Comparison of ENCODE assay signal across 10 cellular contexts in the genomic region with DNA sequence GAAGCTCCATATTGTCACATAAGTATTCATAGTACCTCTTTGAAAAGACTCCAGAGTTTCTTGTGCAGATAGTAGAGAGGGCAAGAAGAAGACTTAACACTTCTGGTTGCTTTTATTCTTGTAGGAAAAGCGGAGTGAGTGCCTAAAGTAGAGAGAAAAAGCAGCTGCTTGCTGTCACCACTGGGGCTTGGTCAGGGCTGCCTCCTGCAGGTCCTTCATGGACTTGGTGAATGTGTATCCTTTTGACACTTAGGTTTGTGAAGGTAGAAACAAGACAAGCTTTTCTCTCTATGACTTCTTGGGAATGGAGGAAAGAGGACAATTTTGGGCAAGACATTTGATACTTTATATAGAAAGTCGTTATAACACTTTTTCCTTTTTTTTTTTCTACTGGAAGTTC.
A peak's percentile ranks its signal among the peaks of the same experiment; 100 is the strongest.
DNase-seq lines count a peak whose midpoint lies in the region; FAIRE-seq and TF ChIP-seq lines count a peak whose summit lies in the region.
"Had no signal": no experiment of that assay in that cellular context is flagged by ENCODE, and none has a peak within 500 bp of the region (broad histone marks: within the 10 kb centered on the region; RNA-seq: fewer than 3 reads in every experiment).

No MANE protein-coding gene starts in this region.

- H3K79me2 ChIP-seq in mesendoderm (ENCODE audit: control insufficient read depth, insufficient read depth, low read length): no peaks in the 10 kb centered on the region

- no peak for TF ChIP-seq POLR2A in esophagus squamous epithelium (IDR thresholded peaks at IDR 0.05)

- no peak overlapping the region for H3K4me3 ChIP-seq in adipocyte (ENCODE audit: low read length)
- H3K4me3 ChIP-seq in mesendoderm (ENCODE audit: low read length): no peak overlapping the region
- no peak overlapping the region for H3K4me3 ChIP-seq in esophagus squamous epithelium

- no peaks in the 10 kb centered on the region for H3K9me3 ChIP-seq in adipocyte (ENCODE audit: control insufficient read depth, low read length)
- H3K9me3 ChIP-seq in esophagus squamous epithelium: no peaks in the 10 kb centered on the region

- intact Hi-C loops in esophagus squamous epithelium (cut with DNase I): no loop called here

- H3K79me1 ChIP-seq in mesendoderm (ENCODE audit: low read length): no peaks in the 10 kb centered on the region

- CTCF ChIA-PET in HEK293T (lab: Yijun Ruan, JAX): interaction anchor here (0.6 to 1.0 kb wide), 3 partner anchors 52 to 106 kb away, joined by 3 to 6 read pairs (median 3); no protein-coding TSS in a partner anchor

- no peak overlapping the region for H4K5ac ChIP-seq in mesendoderm (ENCODE audit: low read length)

- H3K56ac ChIP-seq in mesendoderm (ENCODE audit: low read length): no peak overlapping the region

- H3K9ac ChIP-seq in adipocyte (ENCODE audit: low read length) (no peak overlapping the region), mesendoderm (ENCODE audit: low read length) (no peak overlapping the region)

- H3K4me2 ChIP-seq in mesendoderm (ENCODE audit: low read length): no peak overlapping the region

- no peak overlapping the region for H2BK15ac ChIP-seq in mesendoderm (replicated peaks; ENCODE audit: low read depth)

- H4K8ac ChIP-seq in mesendoderm (ENCODE audit: low read depth, low read length): no peak overlapping the region

- H3K27me3 ChIP-seq in adipocyte (replicated peaks; ENCODE audit: control insufficient read depth, insufficient read depth, low read length) (no peaks in the 10 kb centered on the region), mesendoderm (ENCODE audit: insufficient read depth, low read length, poor library complexity) (no peaks in the 10 kb centered on the region), esophagus squamous epithelium (no peaks in the 10 kb centered on the region)

- H2AK5ac ChIP-seq in mesendoderm (ENCODE audit: low read length): no peak overlapping the region

- DNase-seq in HEK293T (ENCODE audit: extremely low spot score) (peak; percentile 23), adipocyte (ENCODE audit: low read depth) (peak; percentile 2), mesendoderm (peak; percentile 73), mucosa of gallbladder (ENCODE audit: low spot score) (no peak), esophagus squamous epithelium (lab: John Stamatoyannopoulos, UW) (no peak), epidermal melanocyte (ENCODE audit: insufficient read length, low spot score) (no peak)
- DNase-seq in activated effector memory CD4-positive, alpha-beta T cell treated with anti-CD3 and anti-CD28 coated beads, Interleukin-2, amount 50 U/mL, for 16 hours: no peak
- DNase-seq: stimulated activated naive B cell treated with anti-CD40 and anti-IgM and Interleukin-4, amounts not matched to agents 10 μg/mL and 1 μg/mL and 100 μg/mL, for 72 hours had no signal

- H3K36me3 ChIP-seq in adipocyte (ENCODE audit: control insufficient read depth, insufficient read depth, low read length, severe bottlenecking) (no peaks in the 10 kb centered on the region), mesendoderm (ENCODE audit: control insufficient read depth, insufficient read depth, low read length) (no peaks in the 10 kb centered on the region), esophagus squamous epithelium (no peaks in the 10 kb centered on the region)

- no peak overlapping the region for H3K18ac ChIP-seq in mesendoderm (ENCODE audit: low read length)

- FAIRE-seq in G401.6 (lab: Jason Lieb, UNC): peak; percentile 95
- FAIRE-seq: GM18507 had no signal

- WGBS in mesendoderm (ENCODE audit: extremely low coverage, insufficient coverage, low lambda C conversion rate): no CpG with 5 or more reads among the region's 2 CpGs
- 60 to 63% methylated on average over 2 of the region's 2 CpGs for WGBS in esophagus squamous epithelium, 2 donors

- H2BK120ac ChIP-seq in mesendoderm (ENCODE audit: low read depth, low read length): no peak overlapping the region

- no peak for TF ChIP-seq CTCF in esophagus squamous epithelium (IDR thresholded peaks at IDR 0.05)

- H2BK5ac ChIP-seq in mesendoderm (ENCODE audit: low read length): no peak overlapping the region

- no peaks in the 10 kb centered on the region for H3K4me1 ChIP-seq in adipocyte (ENCODE audit: control insufficient read depth, insufficient read depth, low read length)
- H3K4me1 ChIP-seq in mesendoderm (ENCODE audit: control insufficient read depth, low read depth, low read length): no peaks in the 10 kb centered on the region
- H3K4me1 ChIP-seq in esophagus squamous epithelium: no peaks in the 10 kb centered on the region

- no peak overlapping the region for H3K4ac ChIP-seq in mesendoderm (ENCODE audit: low read depth, low read length)

- POLR2A ChIA-PET in HEK293T (lab: Yijun Ruan, JAX): no interaction called here

- H3K23ac ChIP-seq in mesendoderm (ENCODE audit: low read length): no peak overlapping the region

- no peak overlapping the region for H3K27ac ChIP-seq in mesendoderm (ENCODE audit: low read depth, low read length)
- H3K27ac ChIP-seq in esophagus squamous epithelium: no peak overlapping the region

TF ChIP-seq in HEK293T, 16 proteins besides CTCF, POLR2A, EP300 and RAD21:
- TF ChIP-seq ELF4 (IDR thresholded peaks at IDR 0.05) (no peak), FOXM1 (IDR thresholded peaks at IDR 0.05; ENCODE audit: borderline replicate concordance) (no peak), HDGF (IDR thresholded peaks at IDR 0.05; ENCODE audit: borderline replicate concordance) (no peak), L3MBTL2 (conservative IDR thresholded peaks at IDR 0.05) (no peak), SUZ12 (IDR thresholded peaks at IDR 0.05) (no peak), BHLHE40 (IDR thresholded peaks at IDR 0.05; ENCODE audit: borderline replicate concordance) (no peak), NFRKB (IDR thresholded peaks at IDR 0.05) (no peak), ZNF384 (IDR thresholded peaks at IDR 0.05) (no peak), ARNT (IDR thresholded peaks at IDR 0.05) (no peak), FOXA1 (IDR thresholded peaks at IDR 0.05) (no peak), LEF1 (IDR thresholded peaks at IDR 0.05; ENCODE audit: borderline replicate concordance) (no peak), FOXK2 (IDR thresholded peaks at IDR 0.05) (no peak), CTBP1 (IDR thresholded peaks at IDR 0.05; ENCODE audit: borderline replicate concordance) (no peak), SP1 (IDR thresholded peaks at IDR 0.05) (no peak), TARDBP (IDR thresholded peaks at IDR 0.05) (no peak)
- TF ChIP-seq, protein P1, sequence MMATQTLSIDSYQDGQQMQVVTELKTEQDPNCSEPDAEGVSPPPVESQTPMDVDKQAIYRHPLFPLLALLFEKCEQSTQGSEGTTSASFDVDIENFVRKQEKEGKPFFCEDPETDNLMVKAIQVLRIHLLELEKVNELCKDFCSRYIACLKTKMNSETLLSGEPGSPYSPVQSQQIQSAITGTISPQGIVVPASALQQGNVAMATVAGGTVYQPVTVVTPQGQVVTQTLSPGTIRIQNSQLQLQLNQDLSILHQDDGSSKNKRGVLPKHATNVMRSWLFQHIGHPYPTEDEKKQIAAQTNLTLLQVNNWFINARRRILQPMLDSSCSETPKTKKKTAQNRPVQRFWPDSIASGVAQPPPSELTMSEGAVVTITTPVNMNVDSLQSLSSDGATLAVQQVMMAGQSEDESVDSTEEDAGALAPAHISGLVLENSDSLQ (IDR thresholded peaks at IDR 0.05): no peak

Comparison
In these comparisons a context has a peak if more than half of its experiments do, and no peak if none do; other contexts are left out.
1. DNase-seq: peak in HEK293T (single experiment), adipocyte (single experiment) and mesendoderm (single experiment); none in mucosa of gallbladder (single experiment), esophagus squamous epithelium (single experiment), epidermal melanocyte (single experiment) and activated effector memory CD4-positive, alpha-beta T cell treated with anti-CD3 and anti-CD28 coated beads, Interleukin-2, amount 50 U/mL, for 16 hours (single experiment).